ENCODE assay signal across 13 cellular contexts in the genomic region with DNA sequence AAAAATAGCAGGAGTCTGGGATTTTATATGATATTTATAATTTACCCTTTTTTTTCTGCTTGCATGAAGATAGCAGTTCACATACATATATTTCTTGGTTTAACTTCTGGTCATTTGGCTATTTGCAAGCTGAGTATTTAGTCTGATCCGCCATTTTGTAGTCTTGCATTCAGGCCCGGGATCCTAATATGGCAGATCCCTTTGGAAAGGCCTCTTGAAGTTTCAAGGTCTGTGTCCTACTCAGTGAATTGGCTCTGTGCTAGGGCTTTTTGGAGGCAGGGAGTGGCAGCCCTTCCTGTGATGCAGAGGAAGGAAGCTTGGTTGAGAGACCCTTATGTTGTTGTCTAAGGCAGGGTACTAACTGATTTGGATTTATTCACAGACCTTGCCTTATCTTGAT. TPM values are rescaled to one million over a fixed set of nuclear protein-coding genes. Genes with fewer than 3 reads are reported as not detected.
DNase-seq lines count a peak whose midpoint lies in the region; ATAC-seq and TF ChIP-seq lines count a peak whose summit lies in the region.
"Had no signal": no experiment of that assay in that cellular context is flagged by ENCODE, and none has a peak within 500 bp of the region (broad histone marks: within the 10 kb centered on the region; RNA-seq: fewer than 3 reads in every experiment).

No MANE protein-coding gene starts in this region.

- DNase-seq in CD4-positive, CD25-positive, alpha-beta regulatory T cell, result no peak
- DNase-seq in H7, result no peak
- no peak for DNase-seq in ascending aorta (ENCODE audit: low spot score in 2 of 2)
- peak; percentile 5 for DNase-seq in myocyte (ENCODE audit: low read depth)
- no peak for DNase-seq in NCI-H187 treated with DMSO at 0.1 percent for 48 hours (lab: John Stamatoyannopoulos, UW)
- no peak for DNase-seq in stimulated activated CD8-positive, alpha-beta memory T cell treated with anti-CD3 and anti-CD28 coated beads, Interleukin-4, amount 100 ng/mL, for 48 hours
- DNase-seq in kidney glomerular epithelial cell (lab: John Stamatoyannopoulos, UW), result no peak
- DNase-seq in effector CD8-positive, alpha-beta T cell (lab: John Stamatoyannopoulos, UW), result no peak
- DNase-seq: activated CD4-positive, CD25-positive, alpha-beta regulatory T cell treated with anti-CD3 and anti-CD28 coated beads, Interleukin-2, amount 50 U/mL, for 72 hours; activated gamma-delta T cell; mammary epithelial cell; NCI-H446 treated with DMSO at 0.1 percent for 48 hours; SHP77 treated with DMSO at 0.1 percent for 48 hours had no signal

- peak overlapping the region in 3 of 4 donors; percentile 4 to 77 (median 50) for H3K4me3 Mint-ChIP-seq in CD4-positive, CD25-positive, alpha-beta regulatory T cell

- H3K27ac Mint-ChIP-seq in CD4-positive, CD25-positive, alpha-beta regulatory T cell, result no peak overlapping the region

- no peak for TF ChIP-seq CTCF in ascending aorta (IDR thresholded peaks at IDR 0.05)

- no peaks in the 10 kb centered on the region for H3K27me3 Mint-ChIP-seq in CD4-positive, CD25-positive, alpha-beta regulatory T cell

- H3K27ac ChIP-seq in CD4-positive, CD25-positive, alpha-beta regulatory T cell (ENCODE audit: insufficient read depth, low read length, poor library complexity, severe bottlenecking), result no peak overlapping the region
- H3K27ac ChIP-seq in ascending aorta, result peak overlapping the region in 1 of 2 donors; percentile 94

- peaks cover 0 to 23% (median 4%) of the 10 kb centered on the region in 7 donors for H3K9me3 Mint-ChIP-seq in CD4-positive, CD25-positive, alpha-beta regulatory T cell

- peaks cover 6 to 18% of the 10 kb centered on the region in 2 experiments for H3K9me3 ChIP-seq in CD4-positive, CD25-positive, alpha-beta regulatory T cell (ENCODE audit: control insufficient read depth in 2 of 2, low read length in 2 of 2)
- H3K9me3 ChIP-seq in ascending aorta, result no peaks in the 10 kb centered on the region

- intact Hi-C loops in ascending aorta (cut with DNase I), result loop anchor here (5.0 to 10.0 kb wide), 2 partner anchors 100 to 183 kb away; no protein-coding TSS in a partner anchor

- ATAC-seq in CD4-positive, CD25-positive, alpha-beta regulatory T cell (ENCODE audit: low read depth in 2 of 2), result no peak

- peaks cover 5 to 33% (median 11%) of the 10 kb centered on the region in 4 donors for H3K4me1 Mint-ChIP-seq in CD4-positive, CD25-positive, alpha-beta regulatory T cell

- H3K36me3 Mint-ChIP-seq in CD4-positive, CD25-positive, alpha-beta regulatory T cell, result peaks cover 17% of the 10 kb centered on the region

- peaks cover 5% of the 10 kb centered on the region for H3K4me1 ChIP-seq in CD4-positive, CD25-positive, alpha-beta regulatory T cell (ENCODE audit: control insufficient read depth, insufficient read depth, low read length, poor library complexity, severe bottlenecking)
- H3K4me1 ChIP-seq in ascending aorta, result peaks cover 0 to 5% of the 10 kb centered on the region in 2 donors

- peaks cover 9% of the 10 kb centered on the region for H3K36me3 ChIP-seq in CD4-positive, CD25-positive, alpha-beta regulatory T cell (ENCODE audit: control insufficient read depth, insufficient read depth, low read length)
- H3K36me3 ChIP-seq in H7 (replicated peaks; ENCODE audit: control insufficient read depth, insufficient read depth, low read length) (peaks cover 3% of the 10 kb centered on the region; the same call in 1 of the 2 replicates), ascending aorta (peaks cover 0 to 2% of the 10 kb centered on the region in 2 donors)

- peak overlapping the region; percentile 97 for H3K4me3 ChIP-seq in CD4-positive, CD25-positive, alpha-beta regulatory T cell (ENCODE audit: low read depth, low read length)
- H3K4me3 ChIP-seq in H7 (ENCODE audit: insufficient read depth, low read depth, low read length) (peak overlapping the region; percentile 86), ascending aorta (peak overlapping the region; percentile 68 to 74)

- H3K27me3 ChIP-seq in CD4-positive, CD25-positive, alpha-beta regulatory T cell (ENCODE audit: control insufficient read depth, insufficient read depth, low read length), result no peaks in the 10 kb centered on the region
- H3K27me3 ChIP-seq in H7 (ENCODE audit: control insufficient read depth, insufficient read depth, low read length) (no peaks in the 10 kb centered on the region), ascending aorta (no peaks in the 10 kb centered on the region)

RNA-seq across cellular contexts. Expression of gene SNRPN, which starts 2.9 kb away (rescaled TPM):
- 92.9 TPM for total RNA-seq in CD4-positive, CD25-positive, alpha-beta regulatory T cell
- polyA plus RNA-seq in CD4-positive, CD25-positive, alpha-beta regulatory T cell, result 100 to 1,000 TPM; 356 to 388 (median 371) TPM
- 1,084 and 1,150 TPM in 2 replicates for total RNA-seq in H7 (2014; rRNA removed; shearing (Covaris generic))
- total RNA-seq in ascending aorta, result 121 TPM
- 504 and 564 TPM in 2 replicates for total RNA-seq in myocyte
- 343 TPM for polyA plus RNA-seq in myocyte (2012)

RNA-seq across cellular contexts. Expression of gene SNURF, which starts 2.9 kb away (rescaled TPM):
- 28.4 TPM for total RNA-seq in CD4-positive, CD25-positive, alpha-beta regulatory T cell
- polyA plus RNA-seq in CD4-positive, CD25-positive, alpha-beta regulatory T cell, result 10 to 100 TPM; 19.6 to 38.1 (median 33.1) TPM
- 18.0 and 32.9 TPM in 2 replicates for total RNA-seq in H7 (2014; rRNA removed; shearing (Covaris generic))
- total RNA-seq in ascending aorta (not detected), myocyte (13.9 and 19.6 TPM in 2 replicates)
- 211 TPM for polyA plus RNA-seq in myocyte (2012)

Comparison
In these comparisons a context has a peak if more than half of its experiments do, and no peak if none do; other contexts are left out.
1. RNA of gene SNURF, which starts 2.9 kb away (total RNA-seq): 28.4 TPM in CD4-positive, CD25-positive, alpha-beta regulatory T cell (single experiment), 13.9 to 19.6 TPM in myocyte and 18.0 to 32.9 TPM in H7; not detected in ascending aorta (single experiment); every median in the first group is over 10 times any median in the second.
2. Peak in every context shown above with its lines, with median percentiles within 50 percentile points of each other: H3K4me3 ChIP-seq.